In genomic region chr2:44275915-44276279, GRCh38 we compare ENCODE assay signal across 17 cellular contexts. TPM values are rescaled to one million over a fixed set of nuclear protein-coding genes. Genes with fewer than 3 reads are reported as not detected.
DNase-seq lines count a peak whose midpoint lies in the region; TF ChIP-seq lines count a peak whose summit lies in the region.
"Had no signal": no experiment of that assay in that cellular context is flagged by ENCODE, and none has a peak within 500 bp of the region (broad histone marks: within the 10 kb centered on the region; RNA-seq: fewer than 3 reads in every experiment).

No MANE protein-coding gene starts in this region.

- H3K27ac ChIP-seq in parathyroid adenoma (no peak overlapping the region), ovary (no peak overlapping the region)
- H3K27ac ChIP-seq: heart left ventricle, psoas muscle had no signal

- H3K27me3 ChIP-seq in parathyroid adenoma (ENCODE audit: control insufficient read depth, insufficient read depth, low read length), result no peaks in the 10 kb centered on the region
- no peaks in the 10 kb centered on the region for H3K27me3 ChIP-seq in ovary
- H3K27me3 ChIP-seq: heart left ventricle had no signal

- H3K4me3 ChIP-seq in parathyroid adenoma (ENCODE audit: low read depth, low read length), result no peak overlapping the region
- no peak overlapping the region for H3K4me3 ChIP-seq in ovary
- H3K4me3 ChIP-seq: GM12878, heart left ventricle, psoas muscle had no signal

- no peak overlapping the region for H3K9ac ChIP-seq in parathyroid adenoma

- H3K27ac Mint-ChIP-seq in nephron progenitor cell, result no peak overlapping the region
- H3K27ac Mint-ChIP-seq: activated CD4-positive, alpha-beta memory T cell treated with anti-CD3 and anti-CD28 coated beads for 36 hours; memory B cell had no signal

- H3K79me2 ChIP-seq in parathyroid adenoma, result no peaks in the 10 kb centered on the region

- WGBS in ovary, 3 donors, result 37 to 48% (median 38%) methylated on average over 2 of the region's 2 CpGs

- H2AFZ ChIP-seq in parathyroid adenoma, result peak overlapping the region; percentile 6

- TF ChIP-seq CTCF in parathyroid adenoma (IDR thresholded peaks at IDR 0.05) (no peak), ovary (IDR thresholded peaks at IDR 0.05) (no peak), nephron progenitor cell (IDR thresholded peaks at IDR 0.05) (no peak)

- H3K27me3 Mint-ChIP-seq in nephron progenitor cell (ENCODE audit: low read depth, poor library complexity), result no peaks in the 10 kb centered on the region
- H3K27me3 Mint-ChIP-seq: memory B cell had no signal

- TF ChIP-seq EP300 in ovary (IDR thresholded peaks at IDR 0.05), result no peak

- H3K36me3 Mint-ChIP-seq in nephron progenitor cell (ENCODE audit: low read depth), result no peaks in the 10 kb centered on the region
- H3K36me3 Mint-ChIP-seq: activated CD4-positive, alpha-beta memory T cell treated with anti-CD3 and anti-CD28 coated beads for 36 hours; memory B cell had no signal

- TF ChIP-seq POLR2A in ovary (IDR thresholded peaks at IDR 0.05), result no peak

- H3K4me1 Mint-ChIP-seq in nephron progenitor cell, result peaks cover 22% of the 10 kb centered on the region
- H3K4me1 Mint-ChIP-seq: memory B cell had no signal

- H3K9me3 ChIP-seq in parathyroid adenoma (ENCODE audit: control insufficient read depth, low read length) (no peaks in the 10 kb centered on the region), ovary (no peaks in the 10 kb centered on the region)
- H3K9me3 ChIP-seq: heart left ventricle, psoas muscle had no signal

- H3K4me2 ChIP-seq in parathyroid adenoma (ENCODE audit: low read length), result no peak overlapping the region

- DNase-seq in ELR (ENCODE audit: low read depth) (peak; percentile 57), RPMI7951 (ENCODE audit: low read depth) (peak; percentile 14), fibroblast of gingiva (ENCODE audit: low read depth) (peak; percentile 32), ovary (no peak), nephron progenitor cell (no peak), midbrain (lab: John Stamatoyannopoulos, UW) (no peak), NCI-H1105 (lab: John Stamatoyannopoulos, UW) (no peak)
- DNase-seq: activated CD4-positive, alpha-beta memory T cell treated with anti-CD3 and anti-CD28 coated beads for 36 hours; activated naive CD4-positive, alpha-beta T cell; dermis blood vessel endothelial cell; heart left ventricle; MV-4-11; NCI-H82; psoas muscle had no signal

- intact Hi-C loops in ovary (cut with DNase I), result no loop called here

- peaks cover 2% of the 10 kb centered on the region for H3K9me3 Mint-ChIP-seq in nephron progenitor cell
- H3K9me3 Mint-ChIP-seq: activated CD4-positive, alpha-beta memory T cell treated with anti-CD3 and anti-CD28 coated beads for 36 hours had no signal

- H3K4me1 ChIP-seq in parathyroid adenoma (no peaks in the 10 kb centered on the region), ovary (ENCODE audit: insufficient read depth) (no peaks in the 10 kb centered on the region)
- H3K4me1 ChIP-seq: heart left ventricle, psoas muscle had no signal

- no peak overlapping the region for H3K4me3 Mint-ChIP-seq in nephron progenitor cell
- H3K4me3 Mint-ChIP-seq: activated CD4-positive, alpha-beta memory T cell treated with anti-CD3 and anti-CD28 coated beads for 36 hours; memory B cell had no signal

- H3K36me3 ChIP-seq in parathyroid adenoma (ENCODE audit: control insufficient read depth, insufficient read depth, low read length) (no peaks in the 10 kb centered on the region), ovary (no peaks in the 10 kb centered on the region)
- H3K36me3 ChIP-seq: heart left ventricle had no signal

RNA-seq across cellular contexts. Expression of gene SLC3A1, which starts 0.6 kb away (rescaled TPM):
- total RNA-seq in RPMI7951 (2014; rRNA removed; shearing (Covaris generic)), result under 0.01 and 0.29 TPM in 2 replicates
- total RNA-seq in ovary, result 1 to 10 TPM in 1 of 7 donors, under 1 TPM in 5, not detected in 1; 0.17 to 1.2 (median 0.34) TPM
- under 1 TPM in 1 of 2 donors, not detected in 1; 0.41 TPM for polyA plus RNA-seq in ovary
- total RNA-seq: GM12878 had no signal

Comparison
In these comparisons a context has a peak if more than half of its experiments do, and no peak if none do; other contexts are left out.
1. DNase-seq: peak in ELR (single experiment), RPMI7951 (single experiment) and fibroblast of gingiva (single experiment); none in ovary (0 of 5), nephron progenitor cell (single experiment), midbrain (single experiment) and NCI-H1105 (single experiment).